1 cellular context compared by ENCODE assay signal in the genomic region with DNA sequence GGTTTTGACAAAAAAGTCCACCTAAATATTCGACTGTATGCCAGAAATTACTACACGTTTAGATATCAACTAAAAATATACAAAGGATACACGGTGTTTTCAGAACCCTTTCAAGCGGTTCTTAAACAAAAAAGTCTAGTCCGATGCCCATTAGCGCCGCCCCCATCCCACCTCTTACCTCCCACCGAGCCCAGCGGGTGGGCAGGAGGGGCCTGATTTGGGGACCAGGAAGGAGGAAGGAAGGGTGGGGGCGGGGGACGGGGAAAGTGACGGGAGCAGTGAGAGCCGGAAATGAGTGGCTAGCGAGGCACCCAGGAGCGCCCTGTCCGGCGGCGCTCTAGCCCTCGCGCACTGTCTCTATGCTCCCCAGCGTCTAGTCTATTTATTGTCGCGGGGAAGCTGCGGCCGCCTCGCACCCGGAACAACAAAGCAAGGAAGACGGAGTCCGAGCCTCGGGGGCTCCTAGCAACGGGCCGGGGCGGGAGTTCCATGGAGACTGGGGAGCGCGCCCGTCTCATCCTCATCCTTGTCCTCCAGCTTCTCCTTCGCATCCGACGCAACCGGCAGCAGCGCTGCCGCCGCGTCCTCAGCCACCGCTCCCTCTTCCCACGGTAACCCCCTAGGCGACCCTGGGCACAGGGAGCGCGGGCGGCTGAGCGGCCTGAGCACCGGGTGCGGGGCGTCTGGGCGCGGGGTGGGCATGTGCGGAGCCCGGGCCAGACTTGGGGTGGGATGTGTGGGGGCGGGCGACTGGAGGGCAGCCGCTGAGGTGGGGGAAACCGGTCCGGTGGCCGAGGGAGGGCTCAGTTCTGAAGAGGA.
TF ChIP-seq lines count a peak whose summit lies in the region.

TSS of gene TBPL1 (plus strand) at position 410 of the 819 bp plus-strand sequence. CDS start 26,902 bp downstream, outside the sequence.

TF ChIP-seq in HEK293, 187 proteins besides CTCF, POLR2A, EP300 and RAD21 (continued from another document and continues in another):
- TF ChIP-seq, protein P1, sequence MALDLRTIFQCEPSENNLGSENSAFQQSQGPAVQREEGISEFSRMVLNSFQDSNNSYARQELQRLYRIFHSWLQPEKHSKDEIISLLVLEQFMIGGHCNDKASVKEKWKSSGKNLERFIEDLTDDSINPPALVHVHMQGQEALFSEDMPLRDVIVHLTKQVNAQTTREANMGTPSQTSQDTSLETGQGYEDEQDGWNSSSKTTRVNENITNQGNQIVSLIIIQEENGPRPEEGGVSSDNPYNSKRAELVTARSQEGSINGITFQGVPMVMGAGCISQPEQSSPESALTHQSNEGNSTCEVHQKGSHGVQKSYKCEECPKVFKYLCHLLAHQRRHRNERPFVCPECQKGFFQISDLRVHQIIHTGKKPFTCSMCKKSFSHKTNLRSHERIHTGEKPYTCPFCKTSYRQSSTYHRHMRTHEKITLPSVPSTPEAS (tag by site-specific recombination; IDR thresholded peaks at IDR 0.05), result no peak
- TF ChIP-seq ZNF529 (tag by site-specific recombination; IDR thresholded peaks at IDR 0.05; ENCODE audit: insufficient replicate concordance), result no peak
- peak; percentile 85 for TF ChIP-seq ZSCAN30 (tag by site-specific recombination; IDR thresholded peaks at IDR 0.05)
- TF ChIP-seq PRDM1 (tag by site-specific recombination; IDR thresholded peaks at IDR 0.05), result peak; percentile 92
- TF ChIP-seq ZNF514 (tag by site-specific recombination; IDR thresholded peaks at IDR 0.05), result no peak
- TF ChIP-seq, protein P2, sequence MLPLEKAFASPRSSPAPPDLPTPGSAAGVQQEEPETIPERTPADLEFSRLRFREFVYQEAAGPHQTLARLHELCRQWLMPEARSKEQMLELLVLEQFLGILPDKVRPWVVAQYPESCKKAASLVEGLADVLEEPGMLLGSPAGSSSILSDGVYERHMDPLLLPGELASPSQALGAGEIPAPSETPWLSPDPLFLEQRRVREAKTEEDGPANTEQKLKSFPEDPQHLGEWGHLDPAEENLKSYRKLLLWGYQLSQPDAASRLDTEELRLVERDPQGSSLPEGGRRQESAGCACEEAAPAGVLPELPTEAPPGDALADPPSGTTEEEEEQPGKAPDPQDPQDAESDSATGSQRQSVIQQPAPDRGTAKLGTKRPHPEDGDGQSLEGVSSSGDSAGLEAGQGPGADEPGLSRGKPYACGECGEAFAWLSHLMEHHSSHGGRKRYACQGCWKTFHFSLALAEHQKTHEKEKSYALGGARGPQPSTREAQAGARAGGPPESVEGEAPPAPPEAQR (tag by site-specific recombination; IDR thresholded peaks at IDR 0.05), result peak; percentile 63; the same call in 1 of the 2 replicates
- no peak for TF ChIP-seq ZNF830 (tag by site-specific recombination; IDR thresholded peaks at IDR 0.05; ENCODE audit: low read depth)
- TF ChIP-seq TSHZ1 (tag by site-specific recombination; IDR thresholded peaks at IDR 0.05; ENCODE audit: borderline replicate concordance), result peak; percentile 42; the same call in 1 of the 2 replicates
- peak; percentile 75 for TF ChIP-seq ZNF692 (tag by site-specific recombination; IDR thresholded peaks at IDR 0.05)
- peak; percentile 97 for TF ChIP-seq SP3 (tag by site-specific recombination; IDR thresholded peaks at IDR 0.05)
- peak; percentile 77 for TF ChIP-seq ZNF423 (tag by site-specific recombination; IDR thresholded peaks at IDR 0.05)
- no peak for TF ChIP-seq ZNF433 (tag by site-specific recombination; IDR thresholded peaks at IDR 0.05; ENCODE audit: low read depth)
- TF ChIP-seq, protein P3, sequence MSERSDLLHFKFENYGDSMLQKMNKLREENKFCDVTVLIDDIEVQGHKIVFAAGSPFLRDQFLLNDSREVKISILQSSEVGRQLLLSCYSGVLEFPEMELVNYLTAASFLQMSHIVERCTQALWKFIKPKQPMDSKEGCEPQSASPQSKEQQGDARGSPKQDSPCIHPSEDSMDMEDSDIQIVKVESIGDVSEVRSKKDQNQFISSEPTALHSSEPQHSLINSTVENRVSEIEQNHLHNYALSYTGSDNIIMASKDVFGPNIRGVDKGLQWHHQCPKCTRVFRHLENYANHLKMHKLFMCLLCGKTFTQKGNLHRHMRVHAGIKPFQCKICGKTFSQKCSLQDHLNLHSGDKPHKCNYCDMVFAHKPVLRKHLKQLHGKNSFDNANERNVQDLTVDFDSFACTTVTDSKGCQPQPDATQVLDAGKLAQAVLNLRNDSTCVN (tag by site-specific recombination; optimal IDR thresholded peaks at IDR 0.05), result peak; percentile 75
- TF ChIP-seq ZNF184 (tag by site-specific recombination; IDR thresholded peaks at IDR 0.05), result 0 out of 2 replicates have a peak, but pooled peaks have one; percentile 42
- peak; percentile 56; the same call in 1 of the 2 replicates for TF ChIP-seq ZNF366 (tag by site-specific recombination; conservative IDR thresholded peaks at IDR 0.05)
- TF ChIP-seq ZNF416 (tag by site-specific recombination; IDR thresholded peaks at IDR 0.05), result no peak
- peak; percentile 90 for TF ChIP-seq SP2 (tag by site-specific recombination; IDR thresholded peaks at IDR 0.05)
- TF ChIP-seq, protein P4, sequence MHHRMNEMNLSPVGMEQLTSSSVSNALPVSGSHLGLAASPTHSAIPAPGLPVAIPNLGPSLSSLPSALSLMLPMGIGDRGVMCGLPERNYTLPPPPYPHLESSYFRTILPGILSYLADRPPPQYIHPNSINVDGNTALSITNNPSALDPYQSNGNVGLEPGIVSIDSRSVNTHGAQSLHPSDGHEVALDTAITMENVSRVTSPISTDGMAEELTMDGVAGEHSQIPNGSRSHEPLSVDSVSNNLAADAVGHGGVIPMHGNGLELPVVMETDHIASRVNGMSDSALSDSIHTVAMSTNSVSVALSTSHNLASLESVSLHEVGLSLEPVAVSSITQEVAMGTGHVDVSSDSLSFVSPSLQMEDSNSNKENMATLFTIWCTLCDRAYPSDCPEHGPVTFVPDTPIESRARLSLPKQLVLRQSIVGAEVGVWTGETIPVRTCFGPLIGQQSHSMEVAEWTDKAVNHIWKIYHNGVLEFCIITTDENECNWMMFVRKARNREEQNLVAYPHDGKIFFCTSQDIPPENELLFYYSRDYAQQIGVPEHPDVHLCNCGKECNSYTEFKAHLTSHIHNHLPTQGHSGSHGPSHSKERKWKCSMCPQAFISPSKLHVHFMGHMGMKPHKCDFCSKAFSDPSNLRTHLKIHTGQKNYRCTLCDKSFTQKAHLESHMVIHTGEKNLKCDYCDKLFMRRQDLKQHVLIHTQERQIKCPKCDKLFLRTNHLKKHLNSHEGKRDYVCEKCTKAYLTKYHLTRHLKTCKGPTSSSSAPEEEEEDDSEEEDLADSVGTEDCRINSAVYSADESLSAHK (tag by site-specific recombination; IDR thresholded peaks at IDR 0.05), result peak; percentile 77
- TF ChIP-seq ZNF626 (tag by site-specific recombination; IDR thresholded peaks at IDR 0.05), result no peak
- TF ChIP-seq, protein P5, sequence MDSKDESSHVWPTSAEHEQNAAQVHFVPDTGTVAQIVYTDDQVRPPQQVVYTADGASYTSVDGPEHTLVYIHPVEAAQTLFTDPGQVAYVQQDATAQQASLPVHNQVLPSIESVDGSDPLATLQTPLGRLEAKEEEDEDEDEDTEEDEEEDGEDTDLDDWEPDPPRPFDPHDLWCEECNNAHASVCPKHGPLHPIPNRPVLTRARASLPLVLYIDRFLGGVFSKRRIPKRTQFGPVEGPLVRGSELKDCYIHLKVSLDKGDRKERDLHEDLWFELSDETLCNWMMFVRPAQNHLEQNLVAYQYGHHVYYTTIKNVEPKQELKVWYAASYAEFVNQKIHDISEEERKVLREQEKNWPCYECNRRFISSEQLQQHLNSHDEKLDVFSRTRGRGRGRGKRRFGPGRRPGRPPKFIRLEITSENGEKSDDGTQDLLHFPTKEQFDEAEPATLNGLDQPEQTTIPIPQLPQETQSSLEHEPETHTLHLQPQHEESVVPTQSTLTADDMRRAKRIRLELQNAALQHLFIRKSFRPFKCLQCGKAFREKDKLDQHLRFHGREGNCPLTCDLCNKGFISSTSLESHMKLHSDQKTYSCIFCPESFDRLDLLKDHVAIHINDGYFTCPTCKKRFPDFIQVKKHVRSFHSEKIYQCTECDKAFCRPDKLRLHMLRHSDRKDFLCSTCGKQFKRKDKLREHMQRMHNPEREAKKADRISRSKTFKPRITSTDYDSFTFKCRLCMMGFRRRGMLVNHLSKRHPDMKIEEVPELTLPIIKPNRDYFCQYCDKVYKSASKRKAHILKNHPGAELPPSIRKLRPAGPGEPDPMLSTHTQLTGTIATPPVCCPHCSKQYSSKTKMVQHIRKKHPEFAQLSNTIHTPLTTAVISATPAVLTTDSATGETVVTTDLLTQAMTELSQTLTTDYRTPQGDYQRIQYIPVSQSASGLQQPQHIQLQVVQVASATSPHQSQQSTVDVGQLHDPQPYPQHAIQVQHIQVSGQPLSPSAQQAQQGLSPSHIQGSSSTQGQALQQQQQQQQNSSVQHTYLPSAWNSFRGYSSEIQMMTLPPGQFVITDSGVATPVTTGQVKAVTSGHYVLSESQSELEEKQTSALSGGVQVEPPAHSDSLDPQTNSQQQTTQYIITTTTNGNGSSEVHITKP (tag by site-specific recombination; IDR thresholded peaks at IDR 0.05), result peak; percentile 86
- TF ChIP-seq KLF17 (tag by site-specific recombination; IDR thresholded peaks at IDR 0.05), result peak; percentile 90
- TF ChIP-seq ZNF513 (tag by site-specific recombination; IDR thresholded peaks at IDR 0.05), result peak; percentile 51
- TF ChIP-seq, protein P6, sequence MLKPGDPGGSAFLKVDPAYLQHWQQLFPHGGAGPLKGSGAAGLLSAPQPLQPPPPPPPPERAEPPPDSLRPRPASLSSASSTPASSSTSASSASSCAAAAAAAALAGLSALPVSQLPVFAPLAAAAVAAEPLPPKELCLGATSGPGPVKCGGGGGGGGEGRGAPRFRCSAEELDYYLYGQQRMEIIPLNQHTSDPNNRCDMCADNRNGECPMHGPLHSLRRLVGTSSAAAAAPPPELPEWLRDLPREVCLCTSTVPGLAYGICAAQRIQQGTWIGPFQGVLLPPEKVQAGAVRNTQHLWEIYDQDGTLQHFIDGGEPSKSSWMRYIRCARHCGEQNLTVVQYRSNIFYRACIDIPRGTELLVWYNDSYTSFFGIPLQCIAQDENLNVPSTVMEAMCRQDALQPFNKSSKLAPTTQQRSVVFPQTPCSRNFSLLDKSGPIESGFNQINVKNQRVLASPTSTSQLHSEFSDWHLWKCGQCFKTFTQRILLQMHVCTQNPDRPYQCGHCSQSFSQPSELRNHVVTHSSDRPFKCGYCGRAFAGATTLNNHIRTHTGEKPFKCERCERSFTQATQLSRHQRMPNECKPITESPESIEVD (tag by site-specific recombination; IDR thresholded peaks at IDR 0.05), result peak; percentile 72
- TF ChIP-seq ZNF555 (tag by site-specific recombination; conservative IDR thresholded peaks at IDR 0.05), result no peak
- no peak for TF ChIP-seq KLF7 (tag by site-specific recombination; IDR thresholded peaks at IDR 0.05; ENCODE audit: borderline replicate concordance)
- TF ChIP-seq FEZF1 (tag by site-specific recombination; IDR thresholded peaks at IDR 0.05), result 0 out of 2 replicates have a peak, but pooled peaks have one; percentile 9
- TF ChIP-seq ZNF19 (tag by site-specific recombination; IDR thresholded peaks at IDR 0.05; ENCODE audit: low read depth), result no peak; the same call in 1 of the 2 replicates
- TF ChIP-seq ZFP3 (tag by site-specific recombination; IDR thresholded peaks at IDR 0.05; ENCODE audit: low read depth), result no peak
